18 cellular contexts compared by ENCODE assay signal in genomic region chr7:24779283-24779655, GRCh38. TPM values are rescaled to one million over a fixed set of nuclear protein-coding genes. Genes with fewer than 3 reads are reported as not detected.
A peak's percentile ranks its signal among the peaks of the same experiment; 100 is the strongest.
DNase-seq lines count a peak whose midpoint lies in the region; ATAC-seq and TF ChIP-seq lines count a peak whose summit lies in the region.
"Had no signal": no experiment of that assay in that cellular context is flagged by ENCODE, and none has a peak within 500 bp of the region (broad histone marks: within the 10 kb centered on the region; RNA-seq: fewer than 3 reads in every experiment).

No MANE protein-coding gene starts in this region.

- 0 out of 3 replicates have a peak, but pooled peaks have one; percentile 27 for ATAC-seq in DND-41 (ENCODE audit: insufficient read depth, low read depth)
- peak; percentile 19 for ATAC-seq in naive thymus-derived CD4-positive, alpha-beta T cell
- ATAC-seq in HG03342 (IDR thresholded peaks at IDR 0.05; ENCODE audit: unreplicated experiment): no peak

- H3K4me3 Mint-ChIP-seq in naive thymus-derived CD4-positive, alpha-beta T cell: no peak overlapping the region
- H3K4me3 Mint-ChIP-seq: activated B cell treated with CpG ODN at 0.5 μM for 24 hours; activated naive CD8-positive, alpha-beta T cell treated with anti-CD3 and anti-CD28 coated beads, Interleukin-2, amount 10 ng/mL, durations not matched to agents 7 days and 5 days; mesothelial cell of epicardium; neural crest cell had no signal

- H3K27me3 Mint-ChIP-seq in naive thymus-derived CD4-positive, alpha-beta T cell: no peaks in the 10 kb centered on the region
- H3K27me3 Mint-ChIP-seq: activated B cell treated with CpG ODN at 0.5 μM for 24 hours; activated naive CD8-positive, alpha-beta T cell treated with anti-CD3 and anti-CD28 coated beads, Interleukin-2, amount 10 ng/mL, durations not matched to agents 7 days and 5 days; progenitor cell of endocrine pancreas had no signal

- H3K36me3 ChIP-seq in ACC112 (ENCODE audit: insufficient read depth, low read length) (no peaks in the 10 kb centered on the region), DND-41 (ENCODE audit: insufficient read depth, low read length) (no peaks in the 10 kb centered on the region), adipocyte (ENCODE audit: control insufficient read depth, insufficient read depth, low read length, severe bottlenecking) (no peaks in the 10 kb centered on the region)
- no peaks in the 10 kb centered on the region for H3K36me3 ChIP-seq in naive thymus-derived CD4-positive, alpha-beta T cell (ENCODE audit: control insufficient read depth in 2 of 3, insufficient read depth in 3 of 3, low read length in 3 of 3)
- H3K36me3 ChIP-seq: SJSA1, spleen, thoracic aorta had no signal

- no peaks in the 10 kb centered on the region for H3K27me3 ChIP-seq in ACC112 (ENCODE audit: insufficient read depth, low read length)
- no peaks in the 10 kb centered on the region for H3K27me3 ChIP-seq in DND-41 (ENCODE audit: insufficient read depth, low read length, poor library complexity)
- H3K27me3 ChIP-seq in adipocyte (replicated peaks; ENCODE audit: control insufficient read depth, insufficient read depth, low read length): no peaks in the 10 kb centered on the region
- H3K27me3 ChIP-seq in naive thymus-derived CD4-positive, alpha-beta T cell (ENCODE audit: control insufficient read depth in 2 of 2, insufficient read depth in 2 of 2, low read length in 2 of 2): no peaks in the 10 kb centered on the region
- H3K27me3 ChIP-seq: dorsolateral prefrontal cortex, SJSA1, spleen had no signal

- H3K4me1 ChIP-seq in ACC112 (ENCODE audit: control insufficient read depth, insufficient read depth, low read length, unreplicated experiment) (peaks cover 12% of the 10 kb centered on the region), DND-41 (ENCODE audit: insufficient read depth, low read length) (no peaks in the 10 kb centered on the region), adipocyte (ENCODE audit: control insufficient read depth, insufficient read depth, low read length) (peaks cover 33% of the 10 kb centered on the region)
- H3K4me1 ChIP-seq in naive thymus-derived CD4-positive, alpha-beta T cell (ENCODE audit: control insufficient read depth in 2 of 2, insufficient read depth in 2 of 2, low read length in 2 of 2): no peaks in the 10 kb centered on the region

- intact Hi-C loops in naive thymus-derived CD4-positive, alpha-beta T cell (cut with micrococcal nuclease): no loop called here

- H3K9me3 Mint-ChIP-seq in naive thymus-derived CD4-positive, alpha-beta T cell: peaks cover 0 to 9% (median 0%) of the 10 kb centered on the region in 11 donors

- peaks cover 0 to 11% (median 0%) of the 10 kb centered on the region in 7 donors for H3K4me1 Mint-ChIP-seq in naive thymus-derived CD4-positive, alpha-beta T cell
- H3K4me1 Mint-ChIP-seq: activated naive CD8-positive, alpha-beta T cell treated with anti-CD3 and anti-CD28 coated beads, Interleukin-2, amount 10 ng/mL, durations not matched to agents 7 days and 5 days; mesothelial cell of epicardium; neural crest cell had no signal

- H3K36me3 Mint-ChIP-seq in naive thymus-derived CD4-positive, alpha-beta T cell: peaks cover 0 to 24% (median 5%) of the 10 kb centered on the region in 5 donors
- H3K36me3 Mint-ChIP-seq: mesothelial cell of epicardium had no signal

- no peak overlapping the region for H3K9ac ChIP-seq in DND-41 (ENCODE audit: low read depth, low read length)
- peak overlapping the region; percentile 67 for H3K9ac ChIP-seq in adipocyte (ENCODE audit: low read length)

- no peak for TF ChIP-seq CTCF in DND-41 (IDR thresholded peaks at IDR 0.05; ENCODE audit: borderline replicate concordance, extremely low read depth, low read length, poor library complexity, severe bottlenecking)

- H4K20me1 ChIP-seq in DND-41 (ENCODE audit: insufficient read depth, low read length): no peaks in the 10 kb centered on the region

- no peak overlapping the region for H3K27ac Mint-ChIP-seq in naive thymus-derived CD4-positive, alpha-beta T cell
- H3K27ac Mint-ChIP-seq: activated B cell treated with CpG ODN at 0.5 μM for 24 hours; activated naive CD8-positive, alpha-beta T cell treated with anti-CD3 and anti-CD28 coated beads, Interleukin-2, amount 10 ng/mL, durations not matched to agents 7 days and 5 days; mesothelial cell of epicardium; progenitor cell of endocrine pancreas had no signal

- H2AFZ ChIP-seq in ACC112 (ENCODE audit: low read length, unreplicated experiment) (no peak overlapping the region), DND-41 (ENCODE audit: low read depth, low read length) (no peak overlapping the region)

- H3K4me3 ChIP-seq in ACC112 (ENCODE audit: low read depth, low read length) (no peak overlapping the region), DND-41 (ENCODE audit: low read depth in 1 of 2, low read length in 2 of 2) (no peak overlapping the region), adipocyte (ENCODE audit: low read length) (peak overlapping the region; percentile 53)
- H3K4me3 ChIP-seq in naive thymus-derived CD4-positive, alpha-beta T cell (ENCODE audit: low read length): no peak overlapping the region
- H3K4me3 ChIP-seq: dorsolateral prefrontal cortex, SJSA1, spleen, thoracic aorta had no signal

- POLR2A ChIA-PET in naive thymus-derived CD4-positive, alpha-beta T cell (lab: Charles Lee): no interaction called here

- DNase-seq in DND-41 (no peak), adipocyte (ENCODE audit: low read depth) (no peak), NCI-H1930 (lab: John Stamatoyannopoulos, UW) (no peak)
- DNase-seq in naive thymus-derived CD4-positive, alpha-beta T cell: no peak
- no peak for DNase-seq in stimulated activated CD8-positive, alpha-beta memory T cell treated with anti-CD3 and anti-CD28 coated beads, Interleukin-4, amount 100 ng/mL, for 48 hours
- DNase-seq: activated B cell treated with CpG ODN at 0.5 μM for 24 hours; activated naive CD8-positive, alpha-beta T cell treated with anti-CD3 and anti-CD28 coated beads, Interleukin-2, amount 10 ng/mL, durations not matched to agents 7 days and 5 days; NCI-H1417; NCI-H526; spleen had no signal

- CTCF ChIA-PET in naive thymus-derived CD4-positive, alpha-beta T cell (lab: Charles Lee): no interaction called here

- H3K9me3 ChIP-seq in DND-41 (ENCODE audit: insufficient read depth, low read length, severe bottlenecking) (peaks cover 3% of the 10 kb centered on the region), adipocyte (ENCODE audit: control insufficient read depth, low read length) (no peaks in the 10 kb centered on the region)
- no peaks in the 10 kb centered on the region for H3K9me3 ChIP-seq in naive thymus-derived CD4-positive, alpha-beta T cell (ENCODE audit: control insufficient read depth in 2 of 3, low read length in 3 of 3)
- H3K9me3 ChIP-seq: SJSA1, thoracic aorta had no signal

- peak overlapping the region; percentile 61 for H3K27ac ChIP-seq in ACC112 (ENCODE audit: low read depth, low read length)
- H3K27ac ChIP-seq in DND-41 (ENCODE audit: low read length): no peak overlapping the region
- H3K27ac ChIP-seq in naive thymus-derived CD4-positive, alpha-beta T cell (ENCODE audit: low read depth, low read length): no peak overlapping the region
- H3K27ac ChIP-seq: SJSA1, spleen, thoracic aorta had no signal

- no peak overlapping the region for H3K4me2 ChIP-seq in DND-41 (ENCODE audit: insufficient read depth, low read length)

- H3K79me2 ChIP-seq in ACC112 (ENCODE audit: control insufficient read depth, insufficient read depth, low read length, unreplicated experiment) (no peaks in the 10 kb centered on the region), DND-41 (ENCODE audit: insufficient read depth, low read length) (no peaks in the 10 kb centered on the region)

RNA-seq across cellular contexts. Expression of gene GSDME, which starts 22.0 kb away (rescaled TPM):
- 1 to 10 TPM in 2 of 5 experiments, under 1 TPM in 3; 0.42 to 5.0 (median 0.92) TPM for total RNA-seq in naive thymus-derived CD4-positive, alpha-beta T cell
- polyA plus RNA-seq in naive thymus-derived CD4-positive, alpha-beta T cell: under 1 TPM in 1 of 2 donors, not detected in 1; 0.41 TPM
